Comparison of ENCODE assay signal across 13 cellular contexts in genomic region chr4:155441475-155441874, GRCh38.
DNase-seq lines count a peak whose midpoint lies in the region; ATAC-seq and TF ChIP-seq lines count a peak whose summit lies in the region.
"Had no signal": no experiment of that assay in that cellular context is flagged by ENCODE, and none has a peak within 500 bp of the region (broad histone marks: within the 10 kb centered on the region; RNA-seq: fewer than 3 reads in every experiment).

No MANE protein-coding gene starts in this region.

- H3K27me3 ChIP-seq in ACC112 (ENCODE audit: insufficient read depth, low read length) (no peaks in the 10 kb centered on the region), Karpas-422 (ENCODE audit: low read length) (no peaks in the 10 kb centered on the region), left ventricle myocardium inferior (ENCODE audit: low read depth) (no peaks in the 10 kb centered on the region), osteoblast (ENCODE audit: insufficient read depth, low read length) (no peaks in the 10 kb centered on the region), ovary (no peaks in the 10 kb centered on the region)

- DNase-seq in Karpas-422 (no peak), left ventricle myocardium inferior (no peak), osteoblast (ENCODE audit: insufficient read length, low spot score, missing footprints) (no peak), ovary (no peak), SW480 (ENCODE audit: low spot score) (no peak), WTC11 (ENCODE audit: low spot score) (no peak)
- no peak for DNase-seq in activated CD4-positive, alpha-beta memory T cell treated with anti-CD3 and anti-CD28 coated beads for 36 hours
- DNase-seq: CD8-positive, alpha-beta T cell; NCI-H2107; NCI-H226; NCI-H526 treated with DMSO at 0.1 percent for 48 hours had no signal

- TF ChIP-seq CTCF in left ventricle myocardium inferior (IDR thresholded peaks at IDR 0.05; ENCODE audit: borderline replicate concordance) (no peak), osteoblast (IDR thresholded peaks at IDR 0.05; ENCODE audit: extremely low read depth, low read depth, low read length) (no peak), ovary (IDR thresholded peaks at IDR 0.05) (no peak), WTC11 (IDR thresholded peaks at IDR 0.05) (no peak)

- CTCF ChIA-PET in activated CD4-positive, alpha-beta memory T cell treated with anti-CD3 and anti-CD28 coated beads for 36 hours (lab: Charles Lee) = interaction anchor here (0.6 to 1.0 kb wide), 2 partner anchors 194 to 346 kb away, joined by 3 read pairs; no protein-coding TSS in a partner anchor
- CTCF ChIA-PET in WTC11 (lab: Charles Lee) = interaction anchor here (1.0 kb wide), 1 partner anchor 346 kb away, joined by 4 read pairs; no protein-coding TSS in a partner anchor

- no peaks in the 10 kb centered on the region for H3K9me3 ChIP-seq in Karpas-422 (ENCODE audit: low read length)
- H3K9me3 ChIP-seq in left ventricle myocardium inferior (replicated peaks) = no peaks in the 10 kb centered on the region
- H3K9me3 ChIP-seq in osteoblast (ENCODE audit: low read depth, low read length) = no peaks in the 10 kb centered on the region
- no peaks in the 10 kb centered on the region for H3K9me3 ChIP-seq in ovary

- no peak overlapping the region for H3K27ac Mint-ChIP-seq in activated CD4-positive, alpha-beta memory T cell treated with anti-CD3 and anti-CD28 coated beads for 36 hours
- H3K27ac Mint-ChIP-seq in WTC11 = no peak overlapping the region
- H3K27ac Mint-ChIP-seq: CD8-positive, alpha-beta T cell had no signal

- peaks cover 15% of the 10 kb centered on the region for H3K27me3 Mint-ChIP-seq in activated CD4-positive, alpha-beta memory T cell treated with anti-CD3 and anti-CD28 coated beads for 36 hours
- peaks cover 67% of the 10 kb centered on the region for H3K27me3 Mint-ChIP-seq in WTC11 (ENCODE audit: low read depth)

- POLR2A ChIA-PET in activated CD4-positive, alpha-beta memory T cell treated with anti-CD3 and anti-CD28 coated beads for 36 hours (lab: Charles Lee) = no interaction called here
- POLR2A ChIA-PET in WTC11 (lab: Charles Lee) = no interaction called here

- H3K9me3 Mint-ChIP-seq in activated CD4-positive, alpha-beta memory T cell treated with anti-CD3 and anti-CD28 coated beads for 36 hours = no peaks in the 10 kb centered on the region
- H3K9me3 Mint-ChIP-seq in WTC11 = no peaks in the 10 kb centered on the region
- H3K9me3 Mint-ChIP-seq: CD8-positive, alpha-beta T cell had no signal

- H3K36me3 Mint-ChIP-seq in activated CD4-positive, alpha-beta memory T cell treated with anti-CD3 and anti-CD28 coated beads for 36 hours = no peaks in the 10 kb centered on the region
- H3K36me3 Mint-ChIP-seq in WTC11 = no peaks in the 10 kb centered on the region
- H3K36me3 Mint-ChIP-seq: CD8-positive, alpha-beta T cell had no signal

- TF ChIP-seq POLR2A in ovary (IDR thresholded peaks at IDR 0.05) = no peak

- H3K9ac ChIP-seq in Karpas-422 (ENCODE audit: low read length) = peak overlapping the region; percentile 46; the same call in 1 of the 2 replicates

- no peak overlapping the region for H3K4me3 Mint-ChIP-seq in activated CD4-positive, alpha-beta memory T cell treated with anti-CD3 and anti-CD28 coated beads for 36 hours
- no peak overlapping the region for H3K4me3 Mint-ChIP-seq in WTC11
- H3K4me3 Mint-ChIP-seq: CD8-positive, alpha-beta T cell had no signal

- no peaks in the 10 kb centered on the region for H3K36me3 ChIP-seq in ACC112 (ENCODE audit: insufficient read depth, low read length)
- no peaks in the 10 kb centered on the region; the same call in 1 of the 2 replicates for H3K36me3 ChIP-seq in Karpas-422 (ENCODE audit: insufficient read depth, low read length)
- H3K36me3 ChIP-seq in left ventricle myocardium inferior = no peaks in the 10 kb centered on the region
- no peaks in the 10 kb centered on the region for H3K36me3 ChIP-seq in osteoblast (ENCODE audit: insufficient read depth, low read length)
- H3K36me3 ChIP-seq in ovary = no peaks in the 10 kb centered on the region

- no peak for ATAC-seq in WTC11

- H4K20me1 ChIP-seq in Karpas-422 (ENCODE audit: insufficient read depth, low read depth, low read length) (no peaks in the 10 kb centered on the region), osteoblast (ENCODE audit: insufficient read depth, low read length) (no peaks in the 10 kb centered on the region)

- no peaks in the 10 kb centered on the region for H3K79me2 ChIP-seq in ACC112 (ENCODE audit: control insufficient read depth, insufficient read depth, low read length, unreplicated experiment)
- H3K79me2 ChIP-seq in Karpas-422 (ENCODE audit: low read length) = no peaks in the 10 kb centered on the region
- no peaks in the 10 kb centered on the region for H3K79me2 ChIP-seq in osteoblast (ENCODE audit: insufficient read depth, low read length)

- H3K4me1 ChIP-seq in ACC112 (ENCODE audit: control insufficient read depth, insufficient read depth, low read length, unreplicated experiment) (no peaks in the 10 kb centered on the region), Karpas-422 (ENCODE audit: low read length) (peaks cover 55% of the 10 kb centered on the region), left ventricle myocardium inferior (peaks cover 14% of the 10 kb centered on the region), osteoblast (ENCODE audit: insufficient read depth, low read length) (peaks cover 5% of the 10 kb centered on the region), ovary (ENCODE audit: insufficient read depth) (no peaks in the 10 kb centered on the region)

- no peak for TF ChIP-seq EP300 in ovary (IDR thresholded peaks at IDR 0.05)

- no peak overlapping the region for H3K27ac ChIP-seq in ACC112 (ENCODE audit: low read depth, low read length)
- H3K27ac ChIP-seq in Karpas-422 (ENCODE audit: low read length) = no peak overlapping the region
- peak overlapping the region; percentile 48 for H3K27ac ChIP-seq in left ventricle myocardium inferior (replicated peaks)
- no peak overlapping the region for H3K27ac ChIP-seq in osteoblast (ENCODE audit: low read depth, low read length)
- H3K27ac ChIP-seq in ovary = no peak overlapping the region
- H3K27ac ChIP-seq: HL-60 had no signal

- no peak overlapping the region for H3K4me3 ChIP-seq in ACC112 (ENCODE audit: low read depth, low read length)
- no peak overlapping the region for H3K4me3 ChIP-seq in Karpas-422 (ENCODE audit: low read length)
- H3K4me3 ChIP-seq in left ventricle myocardium inferior = peak overlapping the region; percentile 47
- H3K4me3 ChIP-seq in osteoblast (ENCODE audit: insufficient read depth, low read length) = no peak overlapping the region
- H3K4me3 ChIP-seq in ovary = no peak overlapping the region

- H2AFZ ChIP-seq in ACC112 (ENCODE audit: low read length, unreplicated experiment) (peak overlapping the region; percentile 76), Karpas-422 (ENCODE audit: low read length) (peak overlapping the region; percentile 55), osteoblast (ENCODE audit: low read length) (no peak overlapping the region)

- no peaks in the 10 kb centered on the region for H3K9me2 ChIP-seq in Karpas-422 (replicated peaks; ENCODE audit: insufficient read depth, low read length)

- peaks cover 2% of the 10 kb centered on the region for H3K4me1 Mint-ChIP-seq in activated CD4-positive, alpha-beta memory T cell treated with anti-CD3 and anti-CD28 coated beads for 36 hours (ENCODE audit: low read depth)
- peaks cover 7% of the 10 kb centered on the region for H3K4me1 Mint-ChIP-seq in WTC11

- peak overlapping the region; percentile 64 for H3K4me2 ChIP-seq in Karpas-422 (ENCODE audit: low read depth, low read length, poor library complexity, severe bottlenecking)
- H3K4me2 ChIP-seq in osteoblast (ENCODE audit: insufficient read depth, low read length) = peak overlapping the region; percentile 69

- intact Hi-C loops in left ventricle myocardium inferior (cut with micrococcal nuclease) = no loop called here
- intact Hi-C loops in ovary (cut with DNase I) = loop anchor here in 1 of 4 donors (10.0 kb wide), 1 partner anchor 343 kb away; no protein-coding TSS in a partner anchor
- intact Hi-C loops in activated CD4-positive, alpha-beta memory T cell treated with anti-CD3 and anti-CD28 coated beads for 36 hours (cut with micrococcal nuclease) = loop anchor here (5.0 kb wide), 1 partner anchor 511 kb away; the partner anchor contains the start of gene CTSO

- 73 to 92% (median 84%) methylated on average over 1 of the region's 1 CpG for whole genome bisulfite sequencing in ovary, 3 donors

TF ChIP-seq in WTC11, 78 proteins besides CTCF, POLR2A, EP300 and RAD21 (continues in another document):
- TF ChIP-seq ZNF138 (CRISPR knock-in tag; conservative IDR thresholded peaks at IDR 0.05) = no peak
- TF ChIP-seq IRF1 (CRISPR knock-in tag; IDR thresholded peaks at IDR 0.05) = no peak
- TF ChIP-seq E2F4 (CRISPR knock-in tag; IDR thresholded peaks at IDR 0.05; ENCODE audit: borderline replicate concordance, low read depth) = no peak
- TF ChIP-seq ATF1 (CRISPR knock-in tag; IDR thresholded peaks at IDR 0.05) = no peak
- TF ChIP-seq, protein P1, sequence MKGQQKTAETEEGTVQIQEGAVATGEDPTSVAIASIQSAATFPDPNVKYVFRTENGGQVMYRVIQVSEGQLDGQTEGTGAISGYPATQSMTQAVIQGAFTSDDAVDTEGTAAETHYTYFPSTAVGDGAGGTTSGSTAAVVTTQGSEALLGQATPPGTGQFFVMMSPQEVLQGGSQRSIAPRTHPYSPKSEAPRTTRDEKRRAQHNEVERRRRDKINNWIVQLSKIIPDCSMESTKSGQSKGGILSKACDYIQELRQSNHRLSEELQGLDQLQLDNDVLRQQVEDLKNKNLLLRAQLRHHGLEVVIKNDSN (CRISPR knock-in tag; IDR thresholded peaks at IDR 0.05) = no peak
